ENCODE assay signal across 9 cellular contexts in genomic region chr2:127080941-127081769, GRCh38. TPM values are rescaled to one million over a fixed set of nuclear protein-coding genes. Genes with fewer than 3 reads are reported as not detected.
DNase-seq lines count a peak whose midpoint lies in the region; ATAC-seq and TF ChIP-seq lines count a peak whose summit lies in the region.
"Had no signal": no experiment of that assay in that cellular context is flagged by ENCODE, and none has a peak within 500 bp of the region (broad histone marks: within the 10 kb centered on the region; RNA-seq: fewer than 3 reads in every experiment).

No MANE protein-coding gene starts in this region.

- CTCF ChIA-PET in A673 (lab: Charles Lee) = no interaction called here

- H3K9me3 Mint-ChIP-seq in activated CD4-positive, alpha-beta T cell treated with anti-CD3 and anti-CD28 coated beads, Interleukin-2, amount 10 ng/mL, durations not matched to agents 24 days and 14 days = no peaks in the 10 kb centered on the region

- H3K36me3 Mint-ChIP-seq in activated CD4-positive, alpha-beta T cell treated with anti-CD3 and anti-CD28 coated beads, Interleukin-2, amount 10 ng/mL, durations not matched to agents 24 days and 14 days (ENCODE audit: low read depth) = peaks cover 5% of the 10 kb centered on the region

- no peaks in the 10 kb centered on the region for H3K27me3 Mint-ChIP-seq in activated CD4-positive, alpha-beta T cell treated with anti-CD3 and anti-CD28 coated beads, Interleukin-2, amount 10 ng/mL, durations not matched to agents 24 days and 14 days

- H3K9me3 ChIP-seq in tibial artery (no peaks in the 10 kb centered on the region), A673 (ENCODE audit: low read depth, low read length, poor library complexity, severe bottlenecking) (no peaks in the 10 kb centered on the region)

- BruUV-seq in A673 (replicated peaks; lab: Mats Ljungman, UMichigan) = no TSS peak

- peak overlapping the region; percentile 89 for H3K4me3 Mint-ChIP-seq in activated CD4-positive, alpha-beta T cell treated with anti-CD3 and anti-CD28 coated beads, Interleukin-2, amount 10 ng/mL, durations not matched to agents 24 days and 14 days

- no peak for TF ChIP-seq CTCF in epithelial cell of proximal tubule (conservative IDR thresholded peaks at IDR 0.05; ENCODE audit: low read depth, low read length)
- TF ChIP-seq CTCF in tibial artery (IDR thresholded peaks at IDR 0.05) = no peak
- TF ChIP-seq CTCF in A673 (conservative IDR thresholded peaks at IDR 0.05; ENCODE audit: low read depth, low read length) = no peak

- H3K27me3 ChIP-seq in tibial artery (no peaks in the 10 kb centered on the region), A673 (replicated peaks; ENCODE audit: insufficient read depth, low read depth, low read length, poor library complexity) (no peaks in the 10 kb centered on the region)

- H3K27ac Mint-ChIP-seq in activated CD4-positive, alpha-beta T cell treated with anti-CD3 and anti-CD28 coated beads, Interleukin-2, amount 10 ng/mL, durations not matched to agents 24 days and 14 days = peak overlapping the region; percentile 94

- peak; percentile 1 for TF ChIP-seq POLR2A in GM19193 (IDR thresholded peaks at IDR 0.05; ENCODE audit: extremely low read depth, insufficient read depth, insufficient read length)

- peak; percentile 85 for DNase-seq in activated CD4-positive, alpha-beta T cell treated with anti-CD3 and anti-CD28 coated beads, Interleukin-2, amount 10 ng/mL, durations not matched to agents 24 days and 14 days
- DNase-seq in epithelial cell of proximal tubule (ENCODE audit: low read depth) (no peak), tibial artery (no peak), A673 (ENCODE audit: low spot score) (no peak), KG1 (lab: John Stamatoyannopoulos, UW) (no peak)
- DNase-seq in stimulated activated CD4-positive, alpha-beta T cell treated with anti-CD3 and anti-CD28 coated beads, Interleukin-1b, Interleukin-23, amount 100 ng/mL, for 48 hours = peak; percentile 65

- H3K36me3 ChIP-seq in tibial artery = no peaks in the 10 kb centered on the region
- no peaks in the 10 kb centered on the region for H3K36me3 ChIP-seq in A673 (ENCODE audit: insufficient read depth, low read length, poor library complexity, severe bottlenecking)

- H3K4me1 ChIP-seq in tibial artery = peaks cover 0 to 19% (median 9%) of the 10 kb centered on the region in 4 donors
- H3K4me1 ChIP-seq in A673 (ENCODE audit: insufficient read depth, low read length, poor library complexity, severe bottlenecking) = no peaks in the 10 kb centered on the region

- no peak overlapping the region for H3K27ac ChIP-seq in tibial artery
- no peak overlapping the region for H3K27ac ChIP-seq in A673 (ENCODE audit: low read depth, low read length, poor library complexity, severe bottlenecking)

- H3K4me3 ChIP-seq in epithelial cell of proximal tubule (ENCODE audit: low read depth, low read length) = peak overlapping the region; percentile 21
- H3K4me3 ChIP-seq in tibial artery = no peak overlapping the region
- H3K4me3 ChIP-seq in A673 (ENCODE audit: low read depth, low read length, poor library complexity, severe bottlenecking) = no peak overlapping the region

- intact Hi-C loops in activated CD4-positive, alpha-beta T cell treated with anti-CD3 and anti-CD28 coated beads, Interleukin-2, amount 10 ng/mL, durations not matched to agents 24 days and 14 days (cut with micrococcal nuclease) = loop anchor here (5.0 to 10.0 kb wide), 6 partner anchors 211 to 481 kb away; partner anchors contain the start of genes ERCC3, GYPC, MAP3K2 and PROC
- intact Hi-C loops in tibial artery (cut with DNase I; ENCODE audit: low total_unique reads) = no loop called here
- intact Hi-C loops in A673 (cut with micrococcal nuclease; ENCODE audit: unreplicated experiment) = no loop called here

- POLR2A ChIA-PET in A673 (lab: Charles Lee; ENCODE audit: low non-redundant PET) = no interaction called here

- ATAC-seq in HG03108 (IDR thresholded peaks at IDR 0.05; ENCODE audit: unreplicated experiment) = peak; percentile 29
- ATAC-seq: Panc1 had no signal

- H3K4me1 Mint-ChIP-seq in activated CD4-positive, alpha-beta T cell treated with anti-CD3 and anti-CD28 coated beads, Interleukin-2, amount 10 ng/mL, durations not matched to agents 24 days and 14 days = peaks cover 67% of the 10 kb centered on the region

RNA-seq across cellular contexts. Expression of gene BIN1, which starts 25.8 kb away (rescaled TPM):
- total RNA-seq in activated CD4-positive, alpha-beta T cell treated with anti-CD3 and anti-CD28 coated beads, Interleukin-2, amount 10 ng/mL, durations not matched to agents 24 days and 14 days = 38.3 and 39.7 TPM in 2 replicates
- 99.0 and 103 TPM in 2 replicates for total RNA-seq in epithelial cell of proximal tubule
- total RNA-seq in A673 (2021) = 34.1 and 36.2 TPM in 2 replicates

Comparison
In these comparisons a context has a peak if more than half of its experiments do, and no peak if none do; other contexts are left out.
1. DNase-seq: peak in activated CD4-positive, alpha-beta T cell treated with anti-CD3 and anti-CD28 coated beads, Interleukin-2, amount 10 ng/mL, durations not matched to agents 24 days and 14 days (single experiment) and stimulated activated CD4-positive, alpha-beta T cell treated with anti-CD3 and anti-CD28 coated beads, Interleukin-1b, Interleukin-23, amount 100 ng/mL, for 48 hours (single experiment); none in epithelial cell of proximal tubule (single experiment), tibial artery (0 of 2), A673 (single experiment) and KG1 (single experiment).